22 cellular contexts compared by ENCODE assay signal in genomic region chr10:6586501-6586900, GRCh38. TPM values are rescaled to one million over a fixed set of nuclear protein-coding genes. Genes with fewer than 3 reads are reported as not detected.
DNase-seq lines count a peak whose midpoint lies in the region; ATAC-seq and TF ChIP-seq lines count a peak whose summit lies in the region.
"Had no signal": no experiment of that assay in that cellular context is flagged by ENCODE, and none has a peak within 500 bp of the region (broad histone marks: within the 10 kb centered on the region; RNA-seq: fewer than 3 reads in every experiment).

No MANE protein-coding gene starts in this region.

- no peak for TF ChIP-seq POLR2A in gastroesophageal sphincter (IDR thresholded peaks at IDR 0.05)

- peak; percentile 34 to 57 for ATAC-seq in naive thymus-derived CD8-positive, alpha-beta T cell
- ATAC-seq in gastroesophageal sphincter (no peak), HG02970 (IDR thresholded peaks at IDR 0.05; ENCODE audit: low FRiP score, unreplicated experiment) (no peak)
- ATAC-seq: WTC11 had no signal

- peak overlapping the region; percentile 29 for H3K27ac ChIP-seq in CD4-positive, alpha-beta memory T cell (ENCODE audit: low read depth, low read length)
- H3K27ac ChIP-seq in gastroesophageal sphincter, result no peak overlapping the region
- H3K27ac ChIP-seq: esophagus muscularis mucosa, neutrophil, prostate gland, stomach, tibial nerve had no signal

- TF ChIP-seq EP300 in gastroesophageal sphincter (IDR thresholded peaks at IDR 0.05), result no peak

- H3K27ac Mint-ChIP-seq in CD4-positive, alpha-beta memory T cell, result peak overlapping the region; percentile 82 to 93 (median 90)
- H3K27ac Mint-ChIP-seq in activated T-helper 1 cell treated with anti-CD3 and anti-CD28 coated beads, Interleukin-12 subunit alpha, Interleukin-12 subunit beta, Interleukin-2, Interleukin-4 antibody, amounts not matched to agents 30 ng/mL and 10 ng/mL and 1 ng/mL, durations not matched to agents 14 hours and 24 hours and 36 hours, result peak overlapping the region; percentile 99
- peak overlapping the region; percentile 94 to 99 (median 96) for H3K27ac Mint-ChIP-seq in naive thymus-derived CD8-positive, alpha-beta T cell
- H3K27ac Mint-ChIP-seq: brain, WTC11 had no signal

- H3K9me3 ChIP-seq in CD4-positive, alpha-beta memory T cell (ENCODE audit: control insufficient read depth in 1 of 2, low read length in 2 of 2), result no peaks in the 10 kb centered on the region
- no peaks in the 10 kb centered on the region for H3K9me3 ChIP-seq in gastroesophageal sphincter
- H3K9me3 ChIP-seq: esophagus muscularis mucosa, neutrophil, prostate gland, stomach, tibial nerve had no signal

- H3K4me3 ChIP-seq in CD4-positive, alpha-beta memory T cell (ENCODE audit: low read length in 2 of 2), result peak overlapping the region in 1 of 2 donors; percentile 41
- no peak overlapping the region for H3K4me3 ChIP-seq in gastroesophageal sphincter
- H3K4me3 ChIP-seq: esophagus muscularis mucosa, prostate gland, skin epidermis, stomach, tibial nerve had no signal

- peaks cover 91% of the 10 kb centered on the region for H3K4me1 ChIP-seq in CD4-positive, alpha-beta memory T cell (ENCODE audit: insufficient read depth, low read length)
- no peaks in the 10 kb centered on the region for H3K4me1 ChIP-seq in gastroesophageal sphincter
- H3K4me1 ChIP-seq: esophagus muscularis mucosa, prostate gland had no signal

- peaks cover 21% of the 10 kb centered on the region for H3K36me3 ChIP-seq in CD4-positive, alpha-beta memory T cell (ENCODE audit: insufficient read depth, low read length)
- no peaks in the 10 kb centered on the region for H3K36me3 ChIP-seq in gastroesophageal sphincter
- H3K36me3 ChIP-seq: esophagus muscularis mucosa, neutrophil, prostate gland, stomach, tibial nerve had no signal

- peak overlapping the region; percentile 90 to 99 (median 94) for H3K4me3 Mint-ChIP-seq in CD4-positive, alpha-beta memory T cell
- peak overlapping the region; percentile 98 for H3K4me3 Mint-ChIP-seq in activated T-helper 1 cell treated with anti-CD3 and anti-CD28 coated beads, Interleukin-12 subunit alpha, Interleukin-12 subunit beta, Interleukin-2, Interleukin-4 antibody, amounts not matched to agents 30 ng/mL and 10 ng/mL and 1 ng/mL, durations not matched to agents 14 hours and 24 hours and 36 hours
- H3K4me3 Mint-ChIP-seq in naive thymus-derived CD8-positive, alpha-beta T cell, result peak overlapping the region; percentile 90 to 97 (median 94)
- H3K4me3 Mint-ChIP-seq: brain, WTC11 had no signal

- DNase-seq in activated CD4-positive, alpha-beta T cell treated with anti-CD3 and anti-CD28 coated beads for 48 hours, result peak; percentile 47
- no peak for DNase-seq in activated CD4-positive, alpha-beta T cell treated with anti-CD3 and anti-CD28 coated beads for 4 hours
- peak in 1 of 5 donors; percentile 46 for DNase-seq in CD4-positive, alpha-beta memory T cell
- DNase-seq in activated T-helper 1 cell treated with anti-CD3 and anti-CD28 coated beads, Interleukin-12 subunit alpha, Interleukin-12 subunit beta, Interleukin-2, Interleukin-4 antibody, amounts not matched to agents 30 ng/mL and 10 ng/mL and 1 ng/mL, durations not matched to agents 14 hours and 24 hours and 36 hours (ENCODE audit: low spot score), result no peak
- DNase-seq in naive thymus-derived CD8-positive, alpha-beta T cell, result peak in 1 of 10 donors; percentile 38
- DNase-seq in activated effector memory CD4-positive, alpha-beta T cell treated with Interleukin-2 at 50 U/mL for 16 hours, result no peak
- DNase-seq: KG1; NCI-H187; NCI-H526; stimulated activated CD4-positive, alpha-beta T cell treated with anti-CD3 and anti-CD28 coated beads, Interleukin-2, amount 100 ng/mL, for 48 hours; stomach had no signal

- no peaks in the 10 kb centered on the region for H3K27me3 ChIP-seq in CD4-positive, alpha-beta memory T cell (ENCODE audit: insufficient read depth, low read length)
- H3K27me3 ChIP-seq in gastroesophageal sphincter, result no peaks in the 10 kb centered on the region
- H3K27me3 ChIP-seq: neutrophil, stomach, tibial nerve had no signal

- POLR2A ChIA-PET in CD4-positive, alpha-beta memory T cell (lab: Charles Lee; ENCODE audit: partially characterized antibody), result interaction anchor here (0.7 to 2.1 kb wide), 13 partner anchors 8 to 140 kb away, joined by 3 to 11 read pairs (median 4); no protein-coding TSS in a partner anchor
- POLR2A ChIA-PET in naive thymus-derived CD8-positive, alpha-beta T cell (lab: Charles Lee), result interaction anchor here (0.6 to 4.3 kb wide), 8 partner anchors 8 to 435 kb away, joined by 3 to 25 read pairs (median 4); no protein-coding TSS in a partner anchor

- CTCF ChIA-PET in CD4-positive, alpha-beta memory T cell (lab: Charles Lee; ENCODE audit: partially characterized antibody), result interaction anchor here (1.0 to 6.1 kb wide), 2 partner anchors 14 to 24 kb away, joined by 3 to 31 read pairs; no protein-coding TSS in a partner anchor

- H3K36me3 Mint-ChIP-seq in CD4-positive, alpha-beta memory T cell, result peaks cover 74 to 76% of the 10 kb centered on the region in 2 donors
- H3K36me3 Mint-ChIP-seq in activated T-helper 1 cell treated with anti-CD3 and anti-CD28 coated beads, Interleukin-12 subunit alpha, Interleukin-12 subunit beta, Interleukin-2, Interleukin-4 antibody, amounts not matched to agents 30 ng/mL and 10 ng/mL and 1 ng/mL, durations not matched to agents 14 hours and 24 hours and 36 hours (ENCODE audit: low read depth), result peaks cover 77% of the 10 kb centered on the region
- peaks cover 29 to 74% (median 63%) of the 10 kb centered on the region in 3 donors for H3K36me3 Mint-ChIP-seq in naive thymus-derived CD8-positive, alpha-beta T cell
- H3K36me3 Mint-ChIP-seq: brain had no signal

- H3K9me3 Mint-ChIP-seq in CD4-positive, alpha-beta memory T cell, result no peaks in the 10 kb centered on the region
- no peaks in the 10 kb centered on the region for H3K9me3 Mint-ChIP-seq in activated T-helper 1 cell treated with anti-CD3 and anti-CD28 coated beads, Interleukin-12 subunit alpha, Interleukin-12 subunit beta, Interleukin-2, Interleukin-4 antibody, amounts not matched to agents 30 ng/mL and 10 ng/mL and 1 ng/mL, durations not matched to agents 14 hours and 24 hours and 36 hours
- no peaks in the 10 kb centered on the region for H3K9me3 Mint-ChIP-seq in naive thymus-derived CD8-positive, alpha-beta T cell
- H3K9me3 Mint-ChIP-seq: brain, WTC11 had no signal

- intact Hi-C loops in CD4-positive, alpha-beta memory T cell (cut with micrococcal nuclease), result no loop called here
- intact Hi-C loops in activated T-helper 1 cell treated with anti-CD3 and anti-CD28 coated beads, Interleukin-12 subunit alpha, Interleukin-12 subunit beta, Interleukin-2, Interleukin-4 antibody, amounts not matched to agents 30 ng/mL and 10 ng/mL and 1 ng/mL, durations not matched to agents 14 hours and 24 hours and 36 hours (cut with micrococcal nuclease), result no loop called here

- H3K27me3 Mint-ChIP-seq in CD4-positive, alpha-beta memory T cell, result no peaks in the 10 kb centered on the region
- H3K27me3 Mint-ChIP-seq in activated T-helper 1 cell treated with anti-CD3 and anti-CD28 coated beads, Interleukin-12 subunit alpha, Interleukin-12 subunit beta, Interleukin-2, Interleukin-4 antibody, amounts not matched to agents 30 ng/mL and 10 ng/mL and 1 ng/mL, durations not matched to agents 14 hours and 24 hours and 36 hours (ENCODE audit: insufficient read depth), result no peaks in the 10 kb centered on the region
- H3K27me3 Mint-ChIP-seq in naive thymus-derived CD8-positive, alpha-beta T cell, result no peaks in the 10 kb centered on the region

- peaks cover 61 to 98% (median 84%) of the 10 kb centered on the region in 4 donors for H3K4me1 Mint-ChIP-seq in CD4-positive, alpha-beta memory T cell
- H3K4me1 Mint-ChIP-seq in activated T-helper 1 cell treated with anti-CD3 and anti-CD28 coated beads, Interleukin-12 subunit alpha, Interleukin-12 subunit beta, Interleukin-2, Interleukin-4 antibody, amounts not matched to agents 30 ng/mL and 10 ng/mL and 1 ng/mL, durations not matched to agents 14 hours and 24 hours and 36 hours (ENCODE audit: low read depth), result peaks cover 98% of the 10 kb centered on the region
- H3K4me1 Mint-ChIP-seq in naive thymus-derived CD8-positive, alpha-beta T cell, result peaks cover 42 to 88% (median 82%) of the 10 kb centered on the region in 4 donors

- no peak for TF ChIP-seq CTCF in gastroesophageal sphincter (IDR thresholded peaks at IDR 0.05)

- 73 to 82% methylated on average over 4 of the region's 4 CpGs for WGBS in gastroesophageal sphincter (ENCODE audit: low coverage in 1 of 2), 2 donors

RNA-seq across cellular contexts. Expression of gene PRKCQ, which starts 6.4 kb away (rescaled TPM):
- 10 to 100 TPM; 70.5 to 71.5 TPM for total RNA-seq in CD4-positive, alpha-beta memory T cell
- 10 to 100 TPM; 45.0 to 77.1 TPM for polyA plus RNA-seq in CD4-positive, alpha-beta memory T cell
- 45.9 and 50.4 TPM in 2 replicates for total RNA-seq in activated T-helper 1 cell treated with anti-CD3 and anti-CD28 coated beads, Interleukin-12 subunit alpha, Interleukin-12 subunit beta, Interleukin-2, Interleukin-4 antibody, amounts not matched to agents 30 ng/mL and 10 ng/mL and 1 ng/mL, durations not matched to agents 14 hours and 24 hours and 36 hours
- 10 to 100 TPM; 59.3 to 60.0 TPM for total RNA-seq in naive thymus-derived CD8-positive, alpha-beta T cell
- 10 to 100 TPM; 30.9 to 51.6 (median 37.6) TPM for polyA plus RNA-seq in naive thymus-derived CD8-positive, alpha-beta T cell
- total RNA-seq in gastroesophageal sphincter, result 1 to 10 TPM; 2.0 to 7.6 (median 4.3) TPM
- total RNA-seq: RPMI7951, SK-MEL-5 had no signal

Comparison
In these comparisons a context has a peak if more than half of its experiments do, and no peak if none do; other contexts are left out.
1. ATAC-seq: peak in naive thymus-derived CD8-positive, alpha-beta T cell (2 of 2); none in gastroesophageal sphincter (single experiment) and HG02970 (single experiment).
2. Peak in every context shown above with its lines, with median percentiles within 50 percentile points of each other: H3K27ac Mint-ChIP-seq and H3K4me3 Mint-ChIP-seq.